ENCODE assay signal across 12 cellular contexts in the genomic region with DNA sequence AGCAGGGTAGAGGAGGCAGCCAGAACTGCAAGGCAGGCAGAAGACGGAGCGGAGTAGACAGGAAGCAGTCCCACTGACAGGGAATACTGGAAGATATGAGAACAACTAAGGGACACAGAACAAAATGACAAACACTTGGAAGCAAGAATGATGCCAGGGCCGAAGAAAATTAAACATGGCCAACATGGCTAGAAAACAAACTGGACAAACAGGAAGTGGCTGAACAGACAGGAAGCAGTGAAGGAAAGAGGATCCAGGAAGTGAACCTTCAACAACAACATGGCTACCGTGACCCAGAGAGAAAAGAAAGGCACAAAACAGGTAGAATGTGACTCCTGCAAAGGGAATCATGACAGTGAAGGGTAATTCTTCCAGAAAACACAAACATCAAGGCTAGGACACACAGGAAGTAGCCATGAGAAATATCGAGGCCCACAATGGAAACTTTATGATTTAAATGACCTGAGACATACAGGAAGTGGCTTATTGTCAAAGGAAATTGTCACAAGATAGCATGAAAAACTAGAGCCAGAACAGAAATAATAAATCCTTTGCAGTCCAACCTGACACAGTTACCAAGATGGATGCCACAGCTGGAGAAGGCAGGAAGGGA.
DNase-seq lines count a peak whose midpoint lies in the region; ATAC-seq and TF ChIP-seq lines count a peak whose summit lies in the region.
"Had no signal": no experiment of that assay in that cellular context is flagged by ENCODE, and none has a peak within 500 bp of the region (broad histone marks: within the 10 kb centered on the region; RNA-seq: fewer than 3 reads in every experiment).

No MANE protein-coding gene starts in this region.

- H3K9me3 ChIP-seq in OCI-LY3 (ENCODE audit: insufficient read depth, low read length): no peaks in the 10 kb centered on the region
- H3K9me3 ChIP-seq: MG63, vagina had no signal

- H3K4me1 Mint-ChIP-seq in activated T-cell treated with anti-CD3 and anti-CD28 coated beads, Interleukin-2, amount 50 U/mL, for 24 hours (ENCODE audit: low read depth): peaks cover 24% of the 10 kb centered on the region
- peaks cover 22% of the 10 kb centered on the region for H3K4me1 Mint-ChIP-seq in central memory CD8-positive, alpha-beta T cell
- peaks cover 32% of the 10 kb centered on the region for H3K4me1 Mint-ChIP-seq in stimulated activated effector memory CD8-positive, alpha-beta T cell treated with anti-CD3 and anti-CD28 coated beads, Interleukin-12 subunit alpha, Interleukin-12 subunit beta, amount 100 ng/mL, for 72 hours

- peak overlapping the region; percentile 99 for H2AFZ ChIP-seq in OCI-LY3 (ENCODE audit: low read depth, low read length)

- no peak for ATAC-seq in central memory CD8-positive, alpha-beta T cell (replicated peaks; ENCODE audit: extremely low read depth, poor library complexity, severe bottlenecking)
- ATAC-seq in stimulated activated effector memory CD8-positive, alpha-beta T cell treated with anti-CD3 and anti-CD28 coated beads, Interleukin-12 subunit alpha, Interleukin-12 subunit beta, amount 100 ng/mL, for 72 hours: no peak
- ATAC-seq: sciatic nerve had no signal

- no peak for TF ChIP-seq CTCF in OCI-LY3 (IDR thresholded peaks at IDR 0.05; ENCODE audit: low read depth, low read length)

- no peak overlapping the region for H3K9ac ChIP-seq in OCI-LY3 (ENCODE audit: low read length)

- H3K36me3 ChIP-seq in OCI-LY3 (replicated peaks; ENCODE audit: low read depth, low read length): no peaks in the 10 kb centered on the region
- H3K36me3 ChIP-seq: MG63, vagina had no signal

- H3K4me2 ChIP-seq in OCI-LY3 (ENCODE audit: low read length): 0 out of 2 replicates have a peak overlapping the region, but pooled peaks have one; percentile 10

- H3K27ac ChIP-seq in OCI-LY3 (ENCODE audit: low read length): no peak overlapping the region
- H3K27ac ChIP-seq: vagina had no signal

- H3K27me3 ChIP-seq in OCI-LY3 (ENCODE audit: low read depth, low read length): no peaks in the 10 kb centered on the region
- H3K27me3 ChIP-seq: MG63, vagina had no signal

- peak overlapping the region; percentile 9 for H3K4me3 Mint-ChIP-seq in activated T-cell treated with anti-CD3 and anti-CD28 coated beads, Interleukin-2, amount 50 U/mL, for 24 hours
- peak overlapping the region; percentile 52 for H3K4me3 Mint-ChIP-seq in central memory CD8-positive, alpha-beta T cell
- peak overlapping the region; percentile 48 for H3K4me3 Mint-ChIP-seq in stimulated activated effector memory CD8-positive, alpha-beta T cell treated with anti-CD3 and anti-CD28 coated beads, Interleukin-12 subunit alpha, Interleukin-12 subunit beta, amount 100 ng/mL, for 72 hours

- H3K4me1 ChIP-seq in OCI-LY3 (ENCODE audit: low read length): peaks cover 5% of the 10 kb centered on the region; the same call in 1 of the 2 replicates
- H3K4me1 ChIP-seq: vagina had no signal

- H3K27me3 Mint-ChIP-seq in activated T-cell treated with anti-CD3 and anti-CD28 coated beads, Interleukin-2, amount 50 U/mL, for 24 hours: peaks cover 4% of the 10 kb centered on the region
- H3K27me3 Mint-ChIP-seq in central memory CD8-positive, alpha-beta T cell: peaks cover 40% of the 10 kb centered on the region

- H4K20me1 ChIP-seq in OCI-LY3 (ENCODE audit: insufficient read depth, low read length): no peaks in the 10 kb centered on the region

- H3K9me3 Mint-ChIP-seq in activated T-cell treated with anti-CD3 and anti-CD28 coated beads, Interleukin-2, amount 50 U/mL, for 24 hours: peaks cover 14% of the 10 kb centered on the region
- H3K9me3 Mint-ChIP-seq in central memory CD8-positive, alpha-beta T cell: peaks cover 13% of the 10 kb centered on the region
- H3K9me3 Mint-ChIP-seq in stimulated activated effector memory CD8-positive, alpha-beta T cell treated with anti-CD3 and anti-CD28 coated beads, Interleukin-12 subunit alpha, Interleukin-12 subunit beta, amount 100 ng/mL, for 72 hours: peaks cover 13% of the 10 kb centered on the region

- peaks cover 17% of the 10 kb centered on the region for H3K36me3 Mint-ChIP-seq in activated T-cell treated with anti-CD3 and anti-CD28 coated beads, Interleukin-2, amount 50 U/mL, for 24 hours (ENCODE audit: low read depth)
- H3K36me3 Mint-ChIP-seq in central memory CD8-positive, alpha-beta T cell (ENCODE audit: insufficient read depth): peaks cover 3% of the 10 kb centered on the region
- H3K36me3 Mint-ChIP-seq in stimulated activated effector memory CD8-positive, alpha-beta T cell treated with anti-CD3 and anti-CD28 coated beads, Interleukin-12 subunit alpha, Interleukin-12 subunit beta, amount 100 ng/mL, for 72 hours: no peaks in the 10 kb centered on the region

- H3K4me3 ChIP-seq in OCI-LY3 (ENCODE audit: low read length): peak overlapping the region; percentile 18; the same call in 1 of the 2 replicates
- H3K4me3 ChIP-seq: MG63, vagina had no signal

- no peak for DNase-seq in activated T-cell treated with anti-CD3 and anti-CD28 coated beads, Interleukin-2, amount 50 U/mL, for 24 hours
- DNase-seq in activated T-cell treated with anti-CD3 and anti-CD28 coated beads, Interleukin-2, amount 50 U/mL, for 1 hour: no peak
- no peak for DNase-seq in central memory CD8-positive, alpha-beta T cell (ENCODE audit: low spot score in 2 of 2)
- DNase-seq in stimulated activated effector memory CD8-positive, alpha-beta T cell treated with anti-CD3 and anti-CD28 coated beads, Interleukin-12 subunit alpha, Interleukin-12 subunit beta, amount 100 ng/mL, for 72 hours (ENCODE audit: low spot score in 2 of 2): no peak
- DNase-seq in NCI-H128 (lab: John Stamatoyannopoulos, UW; ENCODE audit: unreplicated experiment) (no peak), NCI-H2107 (lab: John Stamatoyannopoulos, UW) (no peak), NCI-H187 (lab: John Stamatoyannopoulos, UW) (no peak)
- DNase-seq: activated effector memory CD4-positive, alpha-beta T cell treated with anti-CD3 and anti-CD28 coated beads, Interleukin-2, amount 50 U/mL, for 16 hours; MG63 had no signal

- peak overlapping the region; percentile 94 for H3K27ac Mint-ChIP-seq in activated T-cell treated with anti-CD3 and anti-CD28 coated beads, Interleukin-2, amount 50 U/mL, for 24 hours
- peak overlapping the region; percentile 89 for H3K27ac Mint-ChIP-seq in central memory CD8-positive, alpha-beta T cell (ENCODE audit: low read depth)
- H3K27ac Mint-ChIP-seq in stimulated activated effector memory CD8-positive, alpha-beta T cell treated with anti-CD3 and anti-CD28 coated beads, Interleukin-12 subunit alpha, Interleukin-12 subunit beta, amount 100 ng/mL, for 72 hours: peak overlapping the region; percentile 95

- H3K79me2 ChIP-seq in OCI-LY3 (ENCODE audit: low read length): no peaks in the 10 kb centered on the region
